1 cellular context compared by ENCODE assay signal in the genomic region with DNA sequence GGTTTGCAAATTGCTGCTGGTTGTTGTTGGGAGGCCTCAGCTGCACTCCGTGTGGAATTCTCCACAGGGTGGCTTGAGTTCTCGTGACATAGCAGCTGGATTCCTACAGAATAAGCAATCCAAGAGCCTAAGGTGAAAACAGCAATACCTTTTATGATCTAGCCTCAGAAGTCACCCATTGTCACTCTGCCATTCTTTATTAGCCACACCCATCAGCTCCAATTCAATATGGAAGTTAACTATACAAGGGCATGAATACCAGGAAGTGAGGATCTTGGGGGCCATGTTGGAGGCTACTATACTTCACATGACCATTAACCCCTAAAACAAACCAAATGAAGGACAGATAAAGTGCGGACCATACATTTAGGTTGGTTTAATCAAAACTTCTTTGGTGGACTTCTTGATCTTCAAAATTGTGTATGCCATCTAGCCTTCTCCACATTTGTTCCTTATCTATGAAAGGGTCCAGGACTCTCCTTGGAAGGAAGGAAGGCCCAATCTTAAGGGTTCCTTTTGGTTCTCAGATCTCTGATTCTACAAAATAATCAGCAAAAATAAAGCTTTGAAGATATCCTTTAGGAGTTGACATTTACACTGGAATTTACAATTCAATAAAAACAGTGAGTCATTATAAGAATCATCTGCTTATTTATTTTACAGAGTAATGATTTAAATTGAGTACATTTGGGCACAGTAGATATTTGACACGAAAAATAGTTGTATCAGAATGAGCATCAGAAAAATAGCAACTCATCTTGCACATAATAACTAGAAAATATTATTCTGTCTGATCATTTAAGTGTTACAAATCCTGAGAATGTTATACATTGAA.
TF ChIP-seq lines count a peak whose summit lies in the region.

No MANE protein-coding gene starts in this region.

TF ChIP-seq in K562, 482 proteins besides CTCF, POLR2A, EP300 and RAD21 (continued from another document and continues in another):
- TF ChIP-seq, protein P1, sequence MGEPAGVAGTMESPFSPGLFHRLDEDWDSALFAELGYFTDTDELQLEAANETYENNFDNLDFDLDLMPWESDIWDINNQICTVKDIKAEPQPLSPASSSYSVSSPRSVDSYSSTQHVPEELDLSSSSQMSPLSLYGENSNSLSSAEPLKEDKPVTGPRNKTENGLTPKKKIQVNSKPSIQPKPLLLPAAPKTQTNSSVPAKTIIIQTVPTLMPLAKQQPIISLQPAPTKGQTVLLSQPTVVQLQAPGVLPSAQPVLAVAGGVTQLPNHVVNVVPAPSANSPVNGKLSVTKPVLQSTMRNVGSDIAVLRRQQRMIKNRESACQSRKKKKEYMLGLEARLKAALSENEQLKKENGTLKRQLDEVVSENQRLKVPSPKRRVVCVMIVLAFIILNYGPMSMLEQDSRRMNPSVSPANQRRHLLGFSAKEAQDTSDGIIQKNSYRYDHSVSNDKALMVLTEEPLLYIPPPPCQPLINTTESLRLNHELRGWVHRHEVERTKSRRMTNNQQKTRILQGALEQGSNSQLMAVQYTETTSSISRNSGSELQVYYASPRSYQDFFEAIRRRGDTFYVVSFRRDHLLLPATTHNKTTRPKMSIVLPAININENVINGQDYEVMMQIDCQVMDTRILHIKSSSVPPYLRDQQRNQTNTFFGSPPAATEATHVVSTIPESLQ (CRISPR knock-in tag; IDR thresholded peaks at IDR 0.05): no peak
- TF ChIP-seq, protein P2, sequence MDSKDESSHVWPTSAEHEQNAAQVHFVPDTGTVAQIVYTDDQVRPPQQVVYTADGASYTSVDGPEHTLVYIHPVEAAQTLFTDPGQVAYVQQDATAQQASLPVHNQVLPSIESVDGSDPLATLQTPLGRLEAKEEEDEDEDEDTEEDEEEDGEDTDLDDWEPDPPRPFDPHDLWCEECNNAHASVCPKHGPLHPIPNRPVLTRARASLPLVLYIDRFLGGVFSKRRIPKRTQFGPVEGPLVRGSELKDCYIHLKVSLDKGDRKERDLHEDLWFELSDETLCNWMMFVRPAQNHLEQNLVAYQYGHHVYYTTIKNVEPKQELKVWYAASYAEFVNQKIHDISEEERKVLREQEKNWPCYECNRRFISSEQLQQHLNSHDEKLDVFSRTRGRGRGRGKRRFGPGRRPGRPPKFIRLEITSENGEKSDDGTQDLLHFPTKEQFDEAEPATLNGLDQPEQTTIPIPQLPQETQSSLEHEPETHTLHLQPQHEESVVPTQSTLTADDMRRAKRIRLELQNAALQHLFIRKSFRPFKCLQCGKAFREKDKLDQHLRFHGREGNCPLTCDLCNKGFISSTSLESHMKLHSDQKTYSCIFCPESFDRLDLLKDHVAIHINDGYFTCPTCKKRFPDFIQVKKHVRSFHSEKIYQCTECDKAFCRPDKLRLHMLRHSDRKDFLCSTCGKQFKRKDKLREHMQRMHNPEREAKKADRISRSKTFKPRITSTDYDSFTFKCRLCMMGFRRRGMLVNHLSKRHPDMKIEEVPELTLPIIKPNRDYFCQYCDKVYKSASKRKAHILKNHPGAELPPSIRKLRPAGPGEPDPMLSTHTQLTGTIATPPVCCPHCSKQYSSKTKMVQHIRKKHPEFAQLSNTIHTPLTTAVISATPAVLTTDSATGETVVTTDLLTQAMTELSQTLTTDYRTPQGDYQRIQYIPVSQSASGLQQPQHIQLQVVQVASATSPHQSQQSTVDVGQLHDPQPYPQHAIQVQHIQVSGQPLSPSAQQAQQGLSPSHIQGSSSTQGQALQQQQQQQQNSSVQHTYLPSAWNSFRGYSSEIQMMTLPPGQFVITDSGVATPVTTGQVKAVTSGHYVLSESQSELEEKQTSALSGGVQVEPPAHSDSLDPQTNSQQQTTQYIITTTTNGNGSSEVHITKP (IDR thresholded peaks at IDR 0.05; ENCODE audit: partially characterized antibody): no peak
- TF ChIP-seq ZBTB1 (CRISPR knock-in tag; IDR thresholded peaks at IDR 0.05; ENCODE audit: borderline replicate concordance, low read depth) (no peak), KDM2B (CRISPR knock-in tag; IDR thresholded peaks at IDR 0.05) (no peak), NCOA2 (IDR thresholded peaks at IDR 0.05; ENCODE audit: partially characterized antibody in 2 of 2) (no peak), DDX20 (tag; IDR thresholded peaks at IDR 0.05; ENCODE audit: low read depth) (peak; percentile 56; the same call in 1 of the 2 replicates), SRSF9 (IDR thresholded peaks at IDR 0.05; ENCODE audit: borderline replicate concordance, low read depth, low read length) (no peak), NR2C2 (CRISPR knock-in tag; IDR thresholded peaks at IDR 0.05) (no peak), NR2C2 (tag; IDR thresholded peaks at IDR 0.05) (peak; percentile 6; the same call in 1 of the 2 replicates), ELF2 (CRISPR knock-in tag; IDR thresholded peaks at IDR 0.05) (peak; percentile 49; the same call in 1 of the 2 replicates), BACH1 (tag; IDR thresholded peaks at IDR 0.05) (peak; percentile 59; the same call in 1 of the 2 replicates), EP400 (IDR thresholded peaks at IDR 0.05) (no peak), ZNF121 (CRISPR knock-in tag; conservative IDR thresholded peaks at IDR 0.05) (no peak), NBN (IDR thresholded peaks at IDR 0.05; ENCODE audit: low read depth) (no peak), ZNF3 (CRISPR knock-in tag; IDR thresholded peaks at IDR 0.05) (no peak), MTA1 (IDR thresholded peaks at IDR 0.05; ENCODE audit: borderline replicate concordance) (no peak), NFIX (CRISPR knock-in tag; IDR thresholded peaks at IDR 0.05; ENCODE audit: low read depth) (no peak), MAFK (IDR thresholded peaks at IDR 0.05; ENCODE audit: low read length) (no peak), ZNF644 (tag; IDR thresholded peaks at IDR 0.05; ENCODE audit: low read depth) (peak; percentile 73), TCF7 (IDR thresholded peaks at IDR 0.05; ENCODE audit: borderline replicate concordance) (no peak), TAF15 (IDR thresholded peaks at IDR 0.05; ENCODE audit: low read depth, low read length) (no peak), BDP1 (IDR thresholded peaks at IDR 0.05; ENCODE audit: insufficient read depth, insufficient read length) (no peak), CBFA2T3 (IDR thresholded peaks at IDR 0.05) (no peak), ZNF311 (CRISPR knock-in tag; IDR thresholded peaks at IDR 0.05) (no peak), SNIP1 (IDR thresholded peaks at IDR 0.05; ENCODE audit: low read depth) (no peak), NFE2 (IDR thresholded peaks at IDR 0.05; ENCODE audit: low read depth) (no peak), ZNF766 (CRISPR knock-in tag; conservative IDR thresholded peaks at IDR 0.05) (peak; percentile 88; the same call in 1 of the 2 replicates), ZNF23 (CRISPR knock-in tag; IDR thresholded peaks at IDR 0.05) (no peak), SMC3 (conservative IDR thresholded peaks at IDR 0.05; ENCODE audit: insufficient read depth, low read depth, low read length) (no peak)
- TF ChIP-seq, protein P3, sequence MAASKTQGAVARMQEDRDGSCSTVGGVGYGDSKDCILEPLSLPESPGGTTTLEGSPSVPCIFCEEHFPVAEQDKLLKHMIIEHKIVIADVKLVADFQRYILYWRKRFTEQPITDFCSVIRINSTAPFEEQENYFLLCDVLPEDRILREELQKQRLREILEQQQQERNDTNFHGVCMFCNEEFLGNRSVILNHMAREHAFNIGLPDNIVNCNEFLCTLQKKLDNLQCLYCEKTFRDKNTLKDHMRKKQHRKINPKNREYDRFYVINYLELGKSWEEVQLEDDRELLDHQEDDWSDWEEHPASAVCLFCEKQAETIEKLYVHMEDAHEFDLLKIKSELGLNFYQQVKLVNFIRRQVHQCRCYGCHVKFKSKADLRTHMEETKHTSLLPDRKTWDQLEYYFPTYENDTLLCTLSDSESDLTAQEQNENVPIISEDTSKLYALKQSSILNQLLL (CRISPR knock-in tag; IDR thresholded peaks at IDR 0.05; ENCODE audit: borderline replicate concordance): no peak
- TF ChIP-seq, protein P4, sequence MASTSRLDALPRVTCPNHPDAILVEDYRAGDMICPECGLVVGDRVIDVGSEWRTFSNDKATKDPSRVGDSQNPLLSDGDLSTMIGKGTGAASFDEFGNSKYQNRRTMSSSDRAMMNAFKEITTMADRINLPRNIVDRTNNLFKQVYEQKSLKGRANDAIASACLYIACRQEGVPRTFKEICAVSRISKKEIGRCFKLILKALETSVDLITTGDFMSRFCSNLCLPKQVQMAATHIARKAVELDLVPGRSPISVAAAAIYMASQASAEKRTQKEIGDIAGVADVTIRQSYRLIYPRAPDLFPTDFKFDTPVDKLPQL (IDR thresholded peaks at IDR 0.05; ENCODE audit: extremely low read depth, insufficient read length): no peak
- TF ChIP-seq, protein P5, sequence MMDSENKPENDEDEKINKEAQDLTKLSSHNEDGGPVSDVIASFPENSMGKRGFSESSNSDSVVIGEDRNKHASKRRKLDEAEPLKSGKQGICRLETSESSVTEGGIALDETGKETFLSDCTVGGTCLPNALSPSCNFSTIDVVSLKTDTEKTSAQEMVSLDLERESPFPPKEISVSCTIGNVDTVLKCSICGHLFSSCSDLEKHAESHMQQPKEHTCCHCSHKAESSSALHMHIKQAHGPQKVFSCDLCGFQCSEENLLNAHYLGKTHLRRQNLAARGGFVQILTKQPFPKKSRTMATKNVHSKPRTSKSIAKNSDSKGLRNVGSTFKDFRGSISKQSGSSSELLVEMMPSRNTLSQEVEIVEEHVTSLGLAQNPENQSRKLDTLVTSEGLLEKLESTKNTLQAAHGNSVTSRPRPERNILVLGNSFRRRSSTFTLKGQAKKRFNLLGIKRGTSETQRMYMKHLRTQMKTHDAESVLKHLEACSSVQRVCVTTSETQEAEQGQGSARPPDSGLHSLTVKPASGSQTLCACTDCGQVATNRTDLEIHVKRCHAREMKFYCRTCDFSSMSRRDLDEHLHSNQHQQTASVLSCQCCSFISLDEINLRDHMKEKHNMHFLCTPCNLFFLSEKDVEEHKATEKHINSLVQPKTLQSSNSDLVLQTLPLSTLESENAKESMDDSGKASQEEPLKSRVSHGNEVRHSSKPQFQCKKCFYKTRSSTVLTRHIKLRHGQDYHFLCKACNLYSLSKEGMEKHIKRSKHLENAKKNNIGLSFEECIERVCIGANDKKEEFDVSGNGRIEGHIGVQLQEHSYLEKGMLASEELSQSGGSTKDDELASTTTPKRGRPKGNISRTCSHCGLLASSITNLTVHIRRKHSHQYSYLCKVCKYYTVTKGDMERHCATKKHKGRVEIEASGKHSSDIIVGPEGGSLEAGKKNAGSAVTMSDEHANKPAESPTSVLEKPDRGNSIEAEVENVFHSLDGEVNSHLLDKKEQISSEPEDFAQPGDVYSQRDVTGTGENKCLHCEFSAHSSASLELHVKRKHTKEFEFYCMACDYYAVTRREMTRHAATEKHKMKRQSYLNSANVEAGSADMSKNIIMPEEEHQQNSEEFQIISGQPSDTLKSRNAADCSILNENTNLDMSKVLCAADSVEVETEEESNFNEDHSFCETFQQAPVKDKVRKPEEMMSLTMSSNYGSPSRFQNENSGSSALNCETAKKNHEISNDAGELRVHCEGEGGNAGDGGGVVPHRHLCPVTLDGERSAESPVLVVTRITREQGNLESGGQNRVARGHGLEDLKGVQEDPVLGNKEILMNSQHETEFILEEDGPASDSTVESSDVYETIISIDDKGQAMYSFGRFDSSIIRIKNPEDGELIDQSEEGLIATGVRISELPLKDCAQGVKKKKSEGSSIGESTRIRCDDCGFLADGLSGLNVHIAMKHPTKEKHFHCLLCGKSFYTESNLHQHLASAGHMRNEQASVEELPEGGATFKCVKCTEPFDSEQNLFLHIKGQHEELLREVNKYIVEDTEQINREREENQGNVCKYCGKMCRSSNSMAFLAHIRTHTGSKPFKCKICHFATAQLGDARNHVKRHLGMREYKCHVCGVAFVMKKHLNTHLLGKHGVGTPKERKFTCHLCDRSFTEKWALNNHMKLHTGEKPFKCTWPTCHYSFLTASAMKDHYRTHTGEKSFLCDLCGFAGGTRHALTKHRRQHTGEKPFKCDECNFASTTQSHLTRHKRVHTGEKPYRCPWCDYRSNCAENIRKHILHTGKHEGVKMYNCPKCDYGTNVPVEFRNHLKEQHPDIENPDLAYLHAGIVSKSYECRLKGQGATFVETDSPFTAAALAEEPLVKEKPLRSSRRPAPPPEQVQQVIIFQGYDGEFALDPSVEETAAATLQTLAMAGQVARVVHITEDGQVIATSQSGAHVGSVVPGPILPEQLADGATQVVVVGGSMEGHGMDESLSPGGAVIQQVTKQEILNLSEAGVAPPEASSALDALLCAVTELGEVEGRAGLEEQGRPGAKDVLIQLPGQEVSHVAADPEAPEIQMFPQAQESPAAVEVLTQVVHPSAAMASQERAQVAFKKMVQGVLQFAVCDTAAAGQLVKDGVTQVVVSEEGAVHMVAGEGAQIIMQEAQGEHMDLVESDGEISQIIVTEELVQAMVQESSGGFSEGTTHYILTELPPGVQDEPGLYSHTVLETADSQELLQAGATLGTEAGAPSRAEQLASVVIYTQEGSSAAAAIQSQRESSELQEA (IDR thresholded peaks at IDR 0.05; ENCODE audit: low read depth): no peak
- TF ChIP-seq, protein P6, sequence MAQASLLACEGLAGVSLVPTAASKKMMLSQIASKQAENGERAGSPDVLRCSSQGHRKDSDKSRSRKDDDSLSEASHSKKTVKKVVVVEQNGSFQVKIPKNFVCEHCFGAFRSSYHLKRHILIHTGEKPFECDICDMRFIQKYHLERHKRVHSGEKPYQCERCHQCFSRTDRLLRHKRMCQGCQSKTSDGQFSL (CRISPR knock-in tag; IDR thresholded peaks at IDR 0.05): no peak
- TF ChIP-seq, protein P6 (tag; IDR thresholded peaks at IDR 0.05): peak in 1 of 2 experiments; percentile 19; a peak in 1 of 4 replicates
- TF ChIP-seq, protein P7, sequence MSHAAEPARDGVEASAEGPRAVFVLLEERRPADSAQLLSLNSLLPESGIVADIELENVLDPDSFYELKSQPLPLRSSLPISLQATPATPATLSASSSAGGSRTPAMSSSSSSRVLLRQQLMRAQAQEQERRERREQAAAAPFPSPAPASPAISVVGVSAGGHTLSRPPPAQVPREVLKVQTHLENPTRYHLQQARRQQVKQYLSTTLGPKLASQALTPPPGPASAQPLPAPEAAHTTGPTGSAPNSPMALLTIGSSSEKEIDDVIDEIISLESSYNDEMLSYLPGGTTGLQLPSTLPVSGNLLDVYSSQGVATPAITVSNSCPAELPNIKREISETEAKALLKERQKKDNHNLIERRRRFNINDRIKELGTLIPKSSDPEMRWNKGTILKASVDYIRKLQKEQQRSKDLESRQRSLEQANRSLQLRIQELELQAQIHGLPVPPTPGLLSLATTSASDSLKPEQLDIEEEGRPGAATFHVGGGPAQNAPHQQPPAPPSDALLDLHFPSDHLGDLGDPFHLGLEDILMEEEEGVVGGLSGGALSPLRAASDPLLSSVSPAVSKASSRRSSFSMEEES (CRISPR knock-in tag; IDR thresholded peaks at IDR 0.05): no peak
- TF ChIP-seq, protein P8, sequence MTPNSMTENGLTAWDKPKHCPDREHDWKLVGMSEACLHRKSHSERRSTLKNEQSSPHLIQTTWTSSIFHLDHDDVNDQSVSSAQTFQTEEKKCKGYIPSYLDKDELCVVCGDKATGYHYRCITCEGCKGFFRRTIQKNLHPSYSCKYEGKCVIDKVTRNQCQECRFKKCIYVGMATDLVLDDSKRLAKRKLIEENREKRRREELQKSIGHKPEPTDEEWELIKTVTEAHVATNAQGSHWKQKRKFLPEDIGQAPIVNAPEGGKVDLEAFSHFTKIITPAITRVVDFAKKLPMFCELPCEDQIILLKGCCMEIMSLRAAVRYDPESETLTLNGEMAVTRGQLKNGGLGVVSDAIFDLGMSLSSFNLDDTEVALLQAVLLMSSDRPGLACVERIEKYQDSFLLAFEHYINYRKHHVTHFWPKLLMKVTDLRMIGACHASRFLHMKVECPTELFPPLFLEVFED (CRISPR knock-in tag; conservative IDR thresholded peaks at IDR 0.05): no peak
